In the genomic region with DNA sequence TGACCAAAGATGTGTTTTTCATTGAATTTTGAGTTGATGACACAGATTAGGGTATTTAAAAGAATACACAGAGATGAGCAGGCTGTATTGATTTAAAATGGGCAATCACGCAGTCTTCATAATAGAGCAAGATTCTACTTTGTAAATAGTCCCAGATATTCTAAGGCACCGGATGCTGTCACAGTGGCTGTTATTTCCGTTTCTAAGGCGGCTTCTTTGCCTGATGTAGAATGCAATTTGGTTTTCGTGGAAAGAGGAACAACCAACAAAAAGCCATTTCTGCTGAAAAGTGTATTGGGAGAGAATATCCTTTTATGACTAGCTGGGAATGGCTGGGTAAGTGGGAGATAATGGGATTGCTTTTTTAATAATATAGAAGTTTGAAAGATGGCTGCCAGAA, we compare ENCODE assay signal across 15 cellular contexts. TPM values are rescaled to one million over a fixed set of nuclear protein-coding genes. Genes with fewer than 3 reads are reported as not detected.
A peak's percentile ranks its signal among the peaks of the same experiment; 100 is the strongest.
DNase-seq lines count a peak whose midpoint lies in the region; ATAC-seq and TF ChIP-seq lines count a peak whose summit lies in the region.
"Had no signal": no experiment of that assay in that cellular context is flagged by ENCODE, and none has a peak within 500 bp of the region (broad histone marks: within the 10 kb centered on the region; RNA-seq: fewer than 3 reads in every experiment).

No MANE protein-coding gene starts in this region.

- peaks cover 10% of the 10 kb centered on the region for H3K36me3 Mint-ChIP-seq in activated CD4-positive, alpha-beta T cell treated with anti-CD3 and anti-CD28 coated beads, Interleukin-2, amount 10 ng/mL, durations not matched to agents 24 days and 14 days (ENCODE audit: low read depth)
- peaks cover 4% of the 10 kb centered on the region for H3K36me3 Mint-ChIP-seq in IgD-negative memory B cell
- peaks cover 0 to 12% of the 10 kb centered on the region in 2 donors for H3K36me3 Mint-ChIP-seq in activated naive CD4-positive, alpha-beta T cell treated with anti-CD3 and anti-CD28 coated beads, Interleukin-2, amount 50 U/mL, for 72 hours
- H3K36me3 Mint-ChIP-seq in natural killer cell treated with Interleukin-12 subunit alpha and Interleukin-12 subunit beta and Interleukin-15 and Interleukin-18, amount 100 ng/mL, for 72 hours = no peaks in the 10 kb centered on the region
- H3K36me3 Mint-ChIP-seq in nephron progenitor cell (ENCODE audit: low read depth) = peaks cover 3% of the 10 kb centered on the region

- no peaks in the 10 kb centered on the region for H3K27me3 Mint-ChIP-seq in activated CD4-positive, alpha-beta T cell treated with anti-CD3 and anti-CD28 coated beads, Interleukin-2, amount 10 ng/mL, durations not matched to agents 24 days and 14 days
- H3K27me3 Mint-ChIP-seq in IgD-negative memory B cell (no peaks in the 10 kb centered on the region), nephron progenitor cell (ENCODE audit: low read depth, poor library complexity) (peaks cover 8% of the 10 kb centered on the region)
- peaks cover 0 to 4% of the 10 kb centered on the region in 2 donors for H3K27me3 Mint-ChIP-seq in natural killer cell treated with Interleukin-12 subunit alpha and Interleukin-12 subunit beta and Interleukin-15 and Interleukin-18, amount 100 ng/mL, for 72 hours

- peaks cover 34% of the 10 kb centered on the region for H3K4me1 Mint-ChIP-seq in activated CD4-positive, alpha-beta T cell treated with anti-CD3 and anti-CD28 coated beads, Interleukin-2, amount 10 ng/mL, durations not matched to agents 24 days and 14 days
- H3K4me1 Mint-ChIP-seq in IgD-negative memory B cell (peaks cover 11 to 16% (median 13%) of the 10 kb centered on the region in 3 donors), nephron progenitor cell (peaks cover 40% of the 10 kb centered on the region)
- peaks cover 24 to 27% of the 10 kb centered on the region in 2 donors for H3K4me1 Mint-ChIP-seq in natural killer cell treated with Interleukin-12 subunit alpha and Interleukin-12 subunit beta and Interleukin-15 and Interleukin-18, amount 100 ng/mL, for 72 hours (ENCODE audit: low read depth in 2 of 2)

- H3K9me3 Mint-ChIP-seq in activated CD4-positive, alpha-beta T cell treated with anti-CD3 and anti-CD28 coated beads, Interleukin-2, amount 10 ng/mL, durations not matched to agents 24 days and 14 days = no peaks in the 10 kb centered on the region
- no peaks in the 10 kb centered on the region for H3K9me3 Mint-ChIP-seq in IgD-negative memory B cell
- no peaks in the 10 kb centered on the region for H3K9me3 Mint-ChIP-seq in activated naive CD4-positive, alpha-beta T cell treated with anti-CD3 and anti-CD28 coated beads, Interleukin-2, amount 50 U/mL, for 72 hours
- H3K9me3 Mint-ChIP-seq in natural killer cell treated with Interleukin-12 subunit alpha and Interleukin-12 subunit beta and Interleukin-15 and Interleukin-18, amount 100 ng/mL, for 72 hours = no peaks in the 10 kb centered on the region
- H3K9me3 Mint-ChIP-seq in nephron progenitor cell = no peaks in the 10 kb centered on the region

- H3K4me3 Mint-ChIP-seq in activated CD4-positive, alpha-beta T cell treated with anti-CD3 and anti-CD28 coated beads, Interleukin-2, amount 10 ng/mL, durations not matched to agents 24 days and 14 days = peak overlapping the region; percentile 18
- H3K4me3 Mint-ChIP-seq in IgD-negative memory B cell (peak overlapping the region in 1 of 4 donors; percentile 25), nephron progenitor cell (no peak overlapping the region)
- peak overlapping the region; percentile 2 for H3K4me3 Mint-ChIP-seq in natural killer cell treated with Interleukin-12 subunit alpha and Interleukin-12 subunit beta and Interleukin-15 and Interleukin-18, amount 100 ng/mL, for 72 hours

- no peak for TF ChIP-seq CTCF in nephron progenitor cell (IDR thresholded peaks at IDR 0.05)

- intact Hi-C loops in activated CD4-positive, alpha-beta T cell treated with anti-CD3 and anti-CD28 coated beads, Interleukin-2, amount 10 ng/mL, durations not matched to agents 24 days and 14 days (cut with micrococcal nuclease) = loop anchor here (5.0 to 10.0 kb wide), 2 partner anchors 79 to 152 kb away; no protein-coding TSS in a partner anchor

- DNase-seq in activated CD4-positive, alpha-beta T cell treated with anti-CD3 and anti-CD28 coated beads, Interleukin-2, amount 10 ng/mL, durations not matched to agents 24 days and 14 days = no peak
- no peak for DNase-seq in activated CD4-positive, alpha-beta T cell treated with anti-CD3 and anti-CD28 coated beads for 1 hour
- DNase-seq in activated naive CD4-positive, alpha-beta T cell treated with anti-CD3 and anti-CD28 coated beads, Interleukin-2, amount 50 U/mL, for 72 hours (ENCODE audit: low spot score in 2 of 2) = no peak
- DNase-seq in natural killer cell treated with Interleukin-12 subunit alpha and Interleukin-12 subunit beta and Interleukin-15 and Interleukin-18, amount 100 ng/mL, for 72 hours (ENCODE audit: low spot score) = no peak
- DNase-seq in SKM-1 (lab: John Stamatoyannopoulos, UW; ENCODE audit: unreplicated experiment) = no peak
- DNase-seq in nephron progenitor cell = no peak
- DNase-seq: ACHN, NCI-H1105, posterior cingulate gyrus, spleen, T1000, tibial artery had no signal

- H3K27ac Mint-ChIP-seq in activated CD4-positive, alpha-beta T cell treated with anti-CD3 and anti-CD28 coated beads, Interleukin-2, amount 10 ng/mL, durations not matched to agents 24 days and 14 days = peak overlapping the region; percentile 57
- peak overlapping the region in 2 of 3 donors; percentile 6 to 48 for H3K27ac Mint-ChIP-seq in IgD-negative memory B cell
- H3K27ac Mint-ChIP-seq in activated naive CD4-positive, alpha-beta T cell treated with anti-CD3 and anti-CD28 coated beads, Interleukin-2, amount 50 U/mL, for 72 hours = peak overlapping the region; percentile 47 to 76
- H3K27ac Mint-ChIP-seq in natural killer cell treated with Interleukin-12 subunit alpha and Interleukin-12 subunit beta and Interleukin-15 and Interleukin-18, amount 100 ng/mL, for 72 hours = peak overlapping the region in 1 of 2 donors; percentile 52
- H3K27ac Mint-ChIP-seq in nephron progenitor cell = no peak overlapping the region

- no peak for ATAC-seq in activated naive CD4-positive, alpha-beta T cell treated with anti-CD3 and anti-CD28 coated beads, Interleukin-2, amount 50 U/mL, for 72 hours
- ATAC-seq in natural killer cell treated with Interleukin-12 subunit alpha and Interleukin-12 subunit beta and Interleukin-15 and Interleukin-18, amount 100 ng/mL, for 72 hours = no peak
- ATAC-seq in GM21515 (IDR thresholded peaks at IDR 0.05; ENCODE audit: unreplicated experiment) = no peak

RNA-seq across cellular contexts. Expression of a gene that starts 17.5 kb away (rescaled TPM):
- total RNA-seq in activated CD4-positive, alpha-beta T cell treated with anti-CD3 and anti-CD28 coated beads, Interleukin-2, amount 10 ng/mL, durations not matched to agents 24 days and 14 days = not detected in 2 replicates
- polyA plus RNA-seq in IgD-negative memory B cell = not detected
- total RNA-seq in activated naive CD4-positive, alpha-beta T cell treated with anti-CD3 and anti-CD28 coated beads, Interleukin-2, amount 50 U/mL, for 72 hours = not detected
- not detected for total RNA-seq in natural killer cell treated with Interleukin-12 subunit alpha and Interleukin-12 subunit beta and Interleukin-15 and Interleukin-18, amount 100 ng/mL, for 72 hours
- total RNA-seq: mesenteric fat pad, spleen had no signal
- polyA plus RNA-seq: spleen had no signal

RNA-seq across cellular contexts. Expression of a gene that starts 39.1 kb away (rescaled TPM):
- total RNA-seq in activated CD4-positive, alpha-beta T cell treated with anti-CD3 and anti-CD28 coated beads, Interleukin-2, amount 10 ng/mL, durations not matched to agents 24 days and 14 days = 45.4 and 47.3 TPM in 2 replicates
- polyA plus RNA-seq in IgD-negative memory B cell = 44.7 TPM
- 10 to 100 TPM in 1 of 2 donors, 1 to 10 TPM in 1; 7.0 to 22.9 TPM for total RNA-seq in activated naive CD4-positive, alpha-beta T cell treated with anti-CD3 and anti-CD28 coated beads, Interleukin-2, amount 50 U/mL, for 72 hours
- total RNA-seq in natural killer cell treated with Interleukin-12 subunit alpha and Interleukin-12 subunit beta and Interleukin-15 and Interleukin-18, amount 100 ng/mL, for 72 hours = 10 to 100 TPM; 17.4 to 22.8 TPM
